Comparison of ENCODE assay signal across 15 cellular contexts in genomic region chr5:160460377-160461049, GRCh38. TPM values are rescaled to one million over a fixed set of nuclear protein-coding genes. Genes with fewer than 3 reads are reported as not detected.
DNase-seq lines count a peak whose midpoint lies in the region; ATAC-seq and TF ChIP-seq lines count a peak whose summit lies in the region.
"Had no signal": no experiment of that assay in that cellular context is flagged by ENCODE, and none has a peak within 500 bp of the region (broad histone marks: within the 10 kb centered on the region; RNA-seq: fewer than 3 reads in every experiment).

No MANE protein-coding gene starts in this region.

- no peak for ATAC-seq in activated CD8-positive, alpha-beta T cell treated with anti-CD3 and anti-CD28 coated beads for 36 hours
- no peak for ATAC-seq in activated CD8-positive, alpha-beta T cell treated with anti-CD3 and anti-CD28 coated beads, Interleukin-2, amount 10 ng/mL, durations not matched to agents 7 days and 5 days
- ATAC-seq in activated naive CD4-positive, alpha-beta T cell treated with anti-CD3 and anti-CD28 coated beads, Interleukin-2, amount 50 U/mL, for 72 hours = no peak
- ATAC-seq in GM18870 (IDR thresholded peaks at IDR 0.05; ENCODE audit: unreplicated experiment) = no peak
- ATAC-seq: left lung had no signal

- peaks cover 61% of the 10 kb centered on the region for H3K4me1 Mint-ChIP-seq in activated CD8-positive, alpha-beta T cell treated with anti-CD3 and anti-CD28 coated beads for 36 hours (ENCODE audit: low read depth)
- H3K4me1 Mint-ChIP-seq in activated CD8-positive, alpha-beta T cell treated with anti-CD3 and anti-CD28 coated beads, Interleukin-2, amount 10 ng/mL, durations not matched to agents 7 days and 5 days (ENCODE audit: low read depth) = peaks cover 27% of the 10 kb centered on the region
- H3K4me1 Mint-ChIP-seq in MCF 10A (ENCODE audit: insufficient read depth, unreplicated experiment) = peaks cover 12% of the 10 kb centered on the region

- no peak overlapping the region for H3K4me3 ChIP-seq in choroid plexus epithelial cell (ENCODE audit: low read depth, low read length)
- no peak overlapping the region for H3K4me3 ChIP-seq in retinal pigment epithelial cell (ENCODE audit: low read length)
- H3K4me3 ChIP-seq: dorsolateral prefrontal cortex, left lung, neural progenitor cell, Peyer's patch, spleen had no signal

- peak overlapping the region; percentile 18 for H3K27ac Mint-ChIP-seq in activated CD8-positive, alpha-beta T cell treated with anti-CD3 and anti-CD28 coated beads for 36 hours
- no peak overlapping the region for H3K27ac Mint-ChIP-seq in activated CD8-positive, alpha-beta T cell treated with anti-CD3 and anti-CD28 coated beads, Interleukin-2, amount 10 ng/mL, durations not matched to agents 7 days and 5 days
- H3K27ac Mint-ChIP-seq in activated naive CD4-positive, alpha-beta T cell treated with anti-CD3 and anti-CD28 coated beads, Interleukin-2, amount 50 U/mL, for 72 hours = no peak overlapping the region
- H3K27ac Mint-ChIP-seq in MCF 10A (ENCODE audit: low read depth, unreplicated experiment) = no peak overlapping the region
- H3K27ac Mint-ChIP-seq: neural progenitor cell had no signal

- CTCF ChIA-PET in activated CD8-positive, alpha-beta T cell treated with anti-CD3 and anti-CD28 coated beads for 36 hours (lab: Charles Lee) = interaction anchor here (6.2 kb wide), 1 partner anchor 21 kb away, joined by 76 read pairs; no protein-coding TSS in a partner anchor
- CTCF ChIA-PET in activated CD8-positive, alpha-beta T cell treated with anti-CD3 and anti-CD28 coated beads, Interleukin-2, amount 10 ng/mL, durations not matched to agents 7 days and 5 days (lab: Charles Lee) = interaction anchor here (0.6 to 6.2 kb wide), 5 partner anchors 20 to 49 kb away, joined by 3 to 122 read pairs (median 6); partner anchors contain the start of gene SLU7
- CTCF ChIA-PET in MCF 10A (lab: Yijun Ruan, JAX) = interaction anchor here (0.7 to 4.2 kb wide), 3 partner anchors 22 to 1566 kb away, joined by 3 to 28 read pairs (median 3); no protein-coding TSS in a partner anchor

- H3K36me3 Mint-ChIP-seq in activated CD8-positive, alpha-beta T cell treated with anti-CD3 and anti-CD28 coated beads for 36 hours (ENCODE audit: low read depth) = no peaks in the 10 kb centered on the region
- H3K36me3 Mint-ChIP-seq in activated CD8-positive, alpha-beta T cell treated with anti-CD3 and anti-CD28 coated beads, Interleukin-2, amount 10 ng/mL, durations not matched to agents 7 days and 5 days (ENCODE audit: low read depth) = no peaks in the 10 kb centered on the region
- no peaks in the 10 kb centered on the region for H3K36me3 Mint-ChIP-seq in activated naive CD4-positive, alpha-beta T cell treated with anti-CD3 and anti-CD28 coated beads, Interleukin-2, amount 50 U/mL, for 72 hours
- no peaks in the 10 kb centered on the region for H3K36me3 Mint-ChIP-seq in MCF 10A (ENCODE audit: insufficient read depth, unreplicated experiment)
- H3K36me3 Mint-ChIP-seq: neural progenitor cell had no signal

- H3K9me3 Mint-ChIP-seq in activated CD8-positive, alpha-beta T cell treated with anti-CD3 and anti-CD28 coated beads for 36 hours = no peaks in the 10 kb centered on the region
- no peaks in the 10 kb centered on the region for H3K9me3 Mint-ChIP-seq in activated CD8-positive, alpha-beta T cell treated with anti-CD3 and anti-CD28 coated beads, Interleukin-2, amount 10 ng/mL, durations not matched to agents 7 days and 5 days (ENCODE audit: insufficient read depth)
- peaks cover 3 to 7% of the 10 kb centered on the region in 2 donors for H3K9me3 Mint-ChIP-seq in activated naive CD4-positive, alpha-beta T cell treated with anti-CD3 and anti-CD28 coated beads, Interleukin-2, amount 50 U/mL, for 72 hours
- H3K9me3 Mint-ChIP-seq in MCF 10A (ENCODE audit: unreplicated experiment) = no peaks in the 10 kb centered on the region

- no peaks in the 10 kb centered on the region for H3K27me3 Mint-ChIP-seq in activated CD8-positive, alpha-beta T cell treated with anti-CD3 and anti-CD28 coated beads for 36 hours
- peaks cover under 1% of the 10 kb centered on the region for H3K27me3 Mint-ChIP-seq in activated CD8-positive, alpha-beta T cell treated with anti-CD3 and anti-CD28 coated beads, Interleukin-2, amount 10 ng/mL, durations not matched to agents 7 days and 5 days (ENCODE audit: low read depth)
- H3K27me3 Mint-ChIP-seq in MCF 10A (ENCODE audit: insufficient read depth, unreplicated experiment) = no peaks in the 10 kb centered on the region

- H3K4me3 Mint-ChIP-seq in activated CD8-positive, alpha-beta T cell treated with anti-CD3 and anti-CD28 coated beads for 36 hours = no peak overlapping the region
- no peak overlapping the region for H3K4me3 Mint-ChIP-seq in activated CD8-positive, alpha-beta T cell treated with anti-CD3 and anti-CD28 coated beads, Interleukin-2, amount 10 ng/mL, durations not matched to agents 7 days and 5 days
- H3K4me3 Mint-ChIP-seq in MCF 10A (ENCODE audit: unreplicated experiment) = no peak overlapping the region
- H3K4me3 Mint-ChIP-seq: neural progenitor cell had no signal

- POLR2A ChIA-PET in activated CD8-positive, alpha-beta T cell treated with anti-CD3 and anti-CD28 coated beads for 36 hours (lab: Charles Lee) = no interaction called here
- POLR2A ChIA-PET in activated CD8-positive, alpha-beta T cell treated with anti-CD3 and anti-CD28 coated beads, Interleukin-2, amount 10 ng/mL, durations not matched to agents 7 days and 5 days (lab: Charles Lee) = no interaction called here
- POLR2A ChIA-PET in MCF 10A (lab: Yijun Ruan, JAX) = interaction anchor here (0.7 kb wide), 1 partner anchor 330 kb away, joined by 4 read pairs; no protein-coding TSS in a partner anchor

- DNase-seq in activated CD8-positive, alpha-beta T cell treated with anti-CD3 and anti-CD28 coated beads for 36 hours = no peak
- DNase-seq in activated CD8-positive, alpha-beta T cell treated with anti-CD3 and anti-CD28 coated beads, Interleukin-2, amount 10 ng/mL, durations not matched to agents 7 days and 5 days = no peak
- DNase-seq in NAMALWA (ENCODE audit: low spot score) = peak; percentile 28
- peak; percentile 59 for DNase-seq in choroid plexus epithelial cell (ENCODE audit: low read depth)
- DNase-seq in retinal pigment epithelial cell (ENCODE audit: low read depth) = peak; percentile 53
- no peak for DNase-seq in activated naive CD4-positive, alpha-beta T cell treated with anti-CD3 and anti-CD28 coated beads, Interleukin-2, amount 50 U/mL, for 72 hours (ENCODE audit: low spot score in 2 of 2)
- no peak for DNase-seq in MCF 10A (ENCODE audit: unreplicated experiment)
- DNase-seq: activated CD8-positive, alpha-beta memory T cell treated with anti-CD3 and anti-CD28 coated beads for 24 hours; DMS79; dorsolateral prefrontal cortex; left lung; Peyer's patch; spleen had no signal

- intact Hi-C loops in activated CD8-positive, alpha-beta T cell treated with anti-CD3 and anti-CD28 coated beads for 36 hours (cut with micrococcal nuclease) = no loop called here
- intact Hi-C loops in MCF 10A (cut with micrococcal nuclease) = no loop called here

- TF ChIP-seq CTCF in activated CD8-positive, alpha-beta T cell treated with anti-CD3 and anti-CD28 coated beads for 36 hours (IDR thresholded peaks at IDR 0.05) = peak; percentile 32
- TF ChIP-seq CTCF in choroid plexus epithelial cell (conservative IDR thresholded peaks at IDR 0.05; ENCODE audit: low read depth, low read length) (peak; percentile 63), retinal pigment epithelial cell (conservative IDR thresholded peaks at IDR 0.05; ENCODE audit: low read depth, low read length) (peak; percentile 63), MCF 10A (IDR thresholded peaks at IDR 0.05; ENCODE audit: unreplicated experiment) (no peak)

- no TSS peak for BruUV-seq in MCF 10A (replicated peaks; lab: Mats Ljungman, UMichigan)

RNA-seq across cellular contexts. Expression of gene PTTG1, which starts 38.9 kb away (rescaled TPM):
- 100 to 1,000 TPM; 132 to 139 TPM for total RNA-seq in activated CD8-positive, alpha-beta T cell treated with anti-CD3 and anti-CD28 coated beads for 36 hours
- total RNA-seq in activated CD8-positive, alpha-beta T cell treated with anti-CD3 and anti-CD28 coated beads, Interleukin-2, amount 10 ng/mL, durations not matched to agents 7 days and 5 days = 100 to 1,000 TPM; 138 to 140 TPM
- 100 to 1,000 TPM; 165 to 373 TPM for total RNA-seq in activated naive CD4-positive, alpha-beta T cell treated with anti-CD3 and anti-CD28 coated beads, Interleukin-2, amount 50 U/mL, for 72 hours
- 87.0 and 119 TPM in 2 replicates for total RNA-seq in MCF 10A (2022)

RNA-seq across cellular contexts. Expression of gene SLU7, which starts 41.6 kb away (rescaled TPM):
- 10 to 100 TPM; 38.4 to 40.9 TPM for total RNA-seq in activated CD8-positive, alpha-beta T cell treated with anti-CD3 and anti-CD28 coated beads for 36 hours
- total RNA-seq in activated CD8-positive, alpha-beta T cell treated with anti-CD3 and anti-CD28 coated beads, Interleukin-2, amount 10 ng/mL, durations not matched to agents 7 days and 5 days = 10 to 100 TPM; 41.0 to 46.9 TPM
- 10 to 100 TPM; 36.5 to 53.5 TPM for total RNA-seq in activated naive CD4-positive, alpha-beta T cell treated with anti-CD3 and anti-CD28 coated beads, Interleukin-2, amount 50 U/mL, for 72 hours
- total RNA-seq in MCF 10A (2022) = 64.6 and 85.6 TPM in 2 replicates

Comparison
In these comparisons a context has a peak if more than half of its experiments do, and no peak if none do; other contexts are left out.
1. DNase-seq: peak in NAMALWA (single experiment), choroid plexus epithelial cell (single experiment) and retinal pigment epithelial cell (single experiment); none in activated CD8-positive, alpha-beta T cell treated with anti-CD3 and anti-CD28 coated beads for 36 hours (single experiment), activated CD8-positive, alpha-beta T cell treated with anti-CD3 and anti-CD28 coated beads, Interleukin-2, amount 10 ng/mL, durations not matched to agents 7 days and 5 days (single experiment), activated naive CD4-positive, alpha-beta T cell treated with anti-CD3 and anti-CD28 coated beads, Interleukin-2, amount 50 U/mL, for 72 hours (0 of 2) and MCF 10A (single experiment).